Comparison of ENCODE assay signal across 13 cellular contexts in the genomic region with DNA sequence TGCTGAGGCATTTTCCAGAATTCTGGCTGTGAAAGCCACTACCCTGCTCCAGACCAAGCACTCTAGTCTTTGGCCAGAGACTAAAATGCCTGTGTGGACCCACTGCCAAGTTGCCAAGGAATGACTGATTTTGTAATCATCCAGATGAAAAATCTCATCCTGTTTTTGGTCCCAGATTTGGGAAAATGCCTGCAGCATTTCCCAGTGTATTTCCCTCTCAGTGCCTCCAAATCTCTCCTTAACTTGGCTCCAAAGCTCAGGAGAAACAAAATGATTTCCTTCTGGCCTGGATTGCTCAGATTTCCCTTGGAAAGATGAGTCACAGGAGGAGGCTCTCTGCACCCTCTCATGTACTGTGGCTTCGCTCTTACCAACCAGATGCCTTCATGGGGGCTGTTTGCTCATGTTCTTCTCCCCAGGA.
DNase-seq lines count a peak whose midpoint lies in the region; ATAC-seq and TF ChIP-seq lines count a peak whose summit lies in the region.
"Had no signal": no experiment of that assay in that cellular context is flagged by ENCODE, and none has a peak within 500 bp of the region (broad histone marks: within the 10 kb centered on the region; RNA-seq: fewer than 3 reads in every experiment).

No MANE protein-coding gene starts in this region.

- H3K4me3 ChIP-seq in body of pancreas (no peak overlapping the region), gastroesophageal sphincter (no peak overlapping the region)

- no peak for TF ChIP-seq POLR2A in body of pancreas (IDR thresholded peaks at IDR 0.05)
- TF ChIP-seq POLR2A in gastroesophageal sphincter (IDR thresholded peaks at IDR 0.05): no peak

- no peaks in the 10 kb centered on the region for H3K4me1 ChIP-seq in body of pancreas
- no peaks in the 10 kb centered on the region for H3K4me1 ChIP-seq in gastroesophageal sphincter

- peaks cover 0 to 17% (median 0%) of the 10 kb centered on the region in 3 donors for H3K9me3 ChIP-seq in body of pancreas
- H3K9me3 ChIP-seq in gastroesophageal sphincter: peaks cover 0 to 59% (median 0%) of the 10 kb centered on the region in 3 donors

- H3K36me3 ChIP-seq in body of pancreas (replicated peaks in 1 of 2; ENCODE audit: insufficient read depth in 1 of 2, low read depth in 2 of 2): no peaks in the 10 kb centered on the region
- no peaks in the 10 kb centered on the region for H3K36me3 ChIP-seq in gastroesophageal sphincter

- 40 to 63% methylated on average over 1 of the region's 1 CpG for WGBS in body of pancreas, 2 donors
- 40 to 67% methylated on average over 1 of the region's 1 CpG for WGBS in gastroesophageal sphincter (ENCODE audit: low coverage in 1 of 2), 2 donors

- ATAC-seq in body of pancreas (peak; percentile 50), gastroesophageal sphincter (peak; percentile 53), GM19324 (IDR thresholded peaks at IDR 0.05; ENCODE audit: low FRiP score, unreplicated experiment) (no peak)
- ATAC-seq: activated CD8-positive, alpha-beta memory T cell treated with anti-CD3 and anti-CD28 coated beads, Interleukin-2, amount 10 ng/mL, durations not matched to agents 7 days and 5 days; stimulated activated naive CD8-positive, alpha-beta T cell treated with anti-CD3 and anti-CD28 coated beads, Interleukin-15, Interleukin-2, amounts not matched to agents 100 U/mL and 50 U/mL, for 24 hours had no signal

- TF ChIP-seq CTCF in body of pancreas (IDR thresholded peaks at IDR 0.05): no peak
- no peak for TF ChIP-seq CTCF in gastroesophageal sphincter (IDR thresholded peaks at IDR 0.05)

- DNase-seq in A172 (ENCODE audit: low spot score): peak; percentile 19
- peak; percentile 75 for DNase-seq in HT1080 (ENCODE audit: low read depth)
- DNase-seq in body of pancreas: no peak
- no peak for DNase-seq in T-helper 1 cell
- no peak for DNase-seq in NOMO-1 (lab: John Stamatoyannopoulos, UW; ENCODE audit: unreplicated experiment in 2 of 2)
- DNase-seq in NCI-H345 (lab: John Stamatoyannopoulos, UW): no peak
- DNase-seq: activated CD8-positive, alpha-beta memory T cell treated with anti-CD3 and anti-CD28 coated beads, Interleukin-2, amount 10 ng/mL, durations not matched to agents 7 days and 5 days; Calu3; NCI-H1092 treated with DMSO at 0.1 percent for 48 hours; stimulated activated naive CD8-positive, alpha-beta T cell treated with anti-CD3 and anti-CD28 coated beads, Interleukin-15, Interleukin-2, amounts not matched to agents 100 U/mL and 50 U/mL, for 24 hours had no signal

- no peak for TF ChIP-seq EP300 in gastroesophageal sphincter (IDR thresholded peaks at IDR 0.05)

- intact Hi-C loops in body of pancreas (cut with DNase I): no loop called here

- H3K27me3 ChIP-seq in body of pancreas: no peaks in the 10 kb centered on the region
- H3K27me3 ChIP-seq in gastroesophageal sphincter: no peaks in the 10 kb centered on the region

- H3K27ac ChIP-seq in body of pancreas: no peak overlapping the region
- no peak overlapping the region for H3K27ac ChIP-seq in gastroesophageal sphincter
- H3K27ac ChIP-seq: epithelial cell of prostate had no signal

Comparison
In these comparisons a context has a peak if more than half of its experiments do, and no peak if none do; other contexts are left out.
1. DNase-seq: peak in A172 (single experiment) and HT1080 (single experiment); none in body of pancreas (0 of 4), T-helper 1 cell (0 of 5), NOMO-1 (0 of 2) and NCI-H345 (single experiment).